ENCODE assay signal across 28 cellular contexts in genomic region chr11:1285316-1285744, GRCh38.
"Had no signal": no experiment of that assay in that cellular context is flagged by ENCODE, and none has a peak within 500 bp of the region (broad histone marks: within the 10 kb centered on the region; RNA-seq: fewer than 3 reads in every experiment).

No MANE protein-coding gene starts in this region.

- H3K27me3 ChIP-seq: adrenal gland, ascending aorta, breast epithelium, cardiac muscle cell, esophagus muscularis mucosa, foreskin keratinocyte, gastrocnemius medialis had no signal

- DNase-seq: activated CD4-positive, alpha-beta memory T cell treated with anti-CD3 and anti-CD28 coated beads for 36 hours; activated CD4-positive, alpha-beta T cell treated with anti-CD3 and anti-CD28 coated beads for 36 hours; activated CD4-positive, alpha-beta T cell treated with anti-CD3 and anti-CD28 coated beads, Interleukin-2, amount 10 ng/mL, durations not matched to agents 24 days and 14 days; activated CD4-positive, CD25-positive, alpha-beta regulatory T cell; activated CD4-positive, CD25-positive, alpha-beta regulatory T cell treated with anti-CD3 and anti-CD28 coated beads, Interleukin-2, amount 50 U/mL, for 72 hours; activated CD8-positive, alpha-beta memory T cell treated with anti-CD3 and anti-CD28 coated beads, Interleukin-2, amount 10 ng/mL, durations not matched to agents 7 days and 5 days; activated CD8-positive, alpha-beta memory T cell treated with anti-CD3 and anti-CD28 coated beads, Interleukin-2, amount 50 U/mL, for 4 hours; activated CD8-positive, alpha-beta T cell treated with anti-CD3 and anti-CD28 coated beads, Interleukin-2, amount 10 ng/mL, durations not matched to agents 7 days and 5 days; activated effector memory CD4-positive, alpha-beta T cell treated with anti-CD3 and anti-CD28 coated beads, Interleukin-2, amount 50 U/mL, for 16 hours; activated naive CD4-positive, alpha-beta T cell treated with anti-CD3 and anti-CD28 coated beads for 36 hours; activated naive CD8-positive, alpha-beta T cell treated with anti-CD3 and anti-CD28 coated beads for 36 hours; activated naive CD8-positive, alpha-beta T cell treated with anti-CD3 and anti-CD28 coated beads, Interleukin-2, amount 50 U/mL, for 24 hours; activated T-cell treated with anti-CD3 and anti-CD28 coated beads, Interleukin-2, amount 50 U/mL, for 1 hour; activated T-cell treated with anti-CD3 and anti-CD28 coated beads, Interleukin-2, amount 50 U/mL, for 48 hours; adrenal gland; amygdala; cortex of kidney; dermis blood vessel endothelial cell; effector CD4-positive, alpha-beta T cell; effector memory CD8-positive, alpha-beta T cell; erythroblast; foreskin keratinocyte; gastrocnemius medialis; T-helper 2 cell had no signal

- H3K9me3 ChIP-seq: adrenal gland, ascending aorta, breast epithelium, esophagus muscularis mucosa, gastrocnemius medialis had no signal

- H3K4me3 ChIP-seq: adrenal gland, ascending aorta, breast epithelium, cardiac muscle cell, esophagus muscularis mucosa, gastrocnemius medialis had no signal

- H3K4me1 ChIP-seq: adrenal gland, ascending aorta, breast epithelium, gastrocnemius medialis had no signal

- H3K36me3 ChIP-seq: breast epithelium had no signal

- ATAC-seq: activated CD4-positive, alpha-beta T cell treated with anti-CD3 and anti-CD28 coated beads for 36 hours; activated CD8-positive, alpha-beta memory T cell treated with anti-CD3 and anti-CD28 coated beads, Interleukin-2, amount 10 ng/mL, durations not matched to agents 7 days and 5 days; activated CD8-positive, alpha-beta T cell treated with anti-CD3 and anti-CD28 coated beads, Interleukin-2, amount 10 ng/mL, durations not matched to agents 7 days and 5 days; activated naive CD8-positive, alpha-beta T cell treated with anti-CD3 and anti-CD28 coated beads, Interleukin-2, amount 50 U/mL, for 24 hours; effector memory CD8-positive, alpha-beta T cell; foreskin keratinocyte; gastrocnemius medialis had no signal

- H3K27ac ChIP-seq: adrenal gland, ascending aorta, breast epithelium, cardiac muscle cell, esophagus muscularis mucosa, foreskin keratinocyte, gastrocnemius medialis had no signal
